In the genomic region with DNA sequence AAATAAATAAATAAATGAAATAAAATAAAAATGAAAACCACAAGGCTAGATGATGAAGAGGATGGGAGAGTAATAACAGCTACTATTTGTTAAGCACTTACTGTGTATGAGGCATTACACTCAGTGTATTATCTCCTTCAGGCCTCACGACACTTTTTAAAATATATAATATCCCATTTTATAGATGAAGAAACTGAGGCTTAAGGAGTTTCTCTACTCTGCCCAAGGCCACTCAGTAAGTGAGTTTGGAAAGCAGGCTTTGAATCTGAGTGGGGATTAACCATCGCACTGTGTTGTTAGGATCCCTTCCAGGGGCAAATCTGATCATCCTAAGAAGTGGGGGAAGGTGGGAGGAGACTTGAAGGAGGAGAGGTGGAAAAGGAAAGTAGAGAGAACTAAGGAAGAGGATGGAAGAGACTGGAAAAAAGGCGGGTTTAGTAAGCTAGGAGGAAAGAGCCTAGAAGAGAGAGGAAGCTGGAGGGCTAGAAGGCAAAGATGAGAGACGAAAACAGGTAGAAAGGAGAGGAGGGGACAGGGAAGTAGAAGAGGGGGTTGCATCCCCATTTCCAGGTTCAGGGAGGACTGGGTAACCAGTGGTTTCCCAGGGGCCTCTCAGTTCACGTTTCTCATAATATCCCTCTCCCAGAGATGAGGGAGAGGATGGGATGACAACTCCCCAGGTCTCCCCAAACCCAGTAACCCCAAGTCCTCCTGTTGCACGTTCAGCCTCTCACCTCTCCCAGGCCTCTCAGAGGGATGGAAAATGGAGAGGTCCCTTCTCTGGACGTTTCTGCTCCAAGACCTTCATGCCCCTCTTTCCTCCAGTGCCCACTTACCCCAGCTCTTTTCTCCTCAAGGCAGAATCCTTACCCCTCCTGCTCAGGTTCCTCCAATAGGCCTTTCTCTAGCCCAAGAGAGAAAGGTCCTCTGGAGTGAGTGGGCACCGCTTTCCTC, we compare ENCODE assay signal across 8 cellular contexts. TPM values are rescaled to one million over a fixed set of nuclear protein-coding genes. Genes with fewer than 3 reads are reported as not detected.
DNase-seq lines count a peak whose midpoint lies in the region; ATAC-seq and TF ChIP-seq lines count a peak whose summit lies in the region.

No MANE protein-coding gene starts in this region.

- H3K27me3 ChIP-seq in foreskin keratinocyte = no peaks in the 10 kb centered on the region

- CTCF ChIA-PET in GM10248 (lab: Yijun Ruan, JAX) = interaction anchor here (3.0 to 11.7 kb wide), 4 partner anchors 15 to 39 kb away, joined by 33 to 224 read pairs (median 172); partner anchors contain the start of genes LRP1, NAB2 and NEMP1

- POLR2A ChIA-PET in GM10248 (lab: Yijun Ruan, JAX) = interaction anchor here (0.9 to 3.0 kb wide), 2 partner anchors 11 to 40 kb away, joined by 3 to 15 read pairs; no protein-coding TSS in a partner anchor

- ATAC-seq in foreskin keratinocyte = no peak

- no peak for TF ChIP-seq CTCF in GM12875 (IDR thresholded peaks at IDR 0.05; ENCODE audit: borderline replicate concordance, insufficient read depth, low read depth, low read length)
- TF ChIP-seq CTCF in VCaP (conservative IDR thresholded peaks at IDR 0.05) = no peak
- no peak for TF ChIP-seq CTCF in foreskin keratinocyte (conservative IDR thresholded peaks at IDR 0.05)
- no peak for TF ChIP-seq CTCF in GM10248 (IDR thresholded peaks at IDR 0.05; ENCODE audit: control extremely low read depth, extremely low read depth, low read depth, missing control alignments)

- H3K4me1 ChIP-seq in foreskin keratinocyte = no peaks in the 10 kb centered on the region

- DNase-seq in foreskin keratinocyte = no peak
- DNase-seq in skeletal muscle cell (ENCODE audit: low read depth) = no peak
- no peak for DNase-seq in foreskin melanocyte
- DNase-seq in SW480 (ENCODE audit: low spot score) = no peak
- DNase-seq in middle frontal gyrus (ENCODE audit: extremely low spot score, low spot score) = no peak
- DNase-seq in GM10248 (ENCODE audit: extremely low spot score) = no peak

- H3K27ac ChIP-seq in VCaP (peak overlapping the region; percentile 99), foreskin keratinocyte (peak overlapping the region; percentile 86)

- H3K4me3 ChIP-seq in GM12875 (ENCODE audit: low read depth, low read length) = peak overlapping the region; percentile 85
- peak overlapping the region; percentile 76 for H3K4me3 ChIP-seq in skeletal muscle cell (ENCODE audit: low read depth, low read length)

RNA-seq across cellular contexts. Expression of gene STAT6, which starts 1.7 kb away (rescaled TPM):
- 94.4 and 98.8 TPM in 2 replicates for total RNA-seq in foreskin keratinocyte
- 60.2 and 68.9 TPM in 2 replicates for polyA plus RNA-seq in foreskin keratinocyte

RNA-seq across cellular contexts. Expression of gene LRP1, which starts 18.8 kb away (rescaled TPM):
- total RNA-seq in foreskin keratinocyte = 9.8 and 17.5 TPM in 2 replicates
- 5.1 and 8.5 TPM in 2 replicates for polyA plus RNA-seq in foreskin keratinocyte

RNA-seq across cellular contexts. Expression of gene NAB2, which starts 20.6 kb away (rescaled TPM):
- total RNA-seq in foreskin keratinocyte = 24.3 and 25.0 TPM in 2 replicates
- 19.4 and 21.5 TPM in 2 replicates for polyA plus RNA-seq in foreskin keratinocyte

RNA-seq across cellular contexts. Expression of gene NEMP1, which starts 30.9 kb away (rescaled TPM):
- total RNA-seq in foreskin keratinocyte = 16.6 and 20.3 TPM in 2 replicates
- 4.4 and 6.8 TPM in 2 replicates for polyA plus RNA-seq in foreskin keratinocyte

RNA-seq across cellular contexts. Expression of gene LRP1-AS, which starts 37.9 kb away (rescaled TPM):
- total RNA-seq in foreskin keratinocyte = not detected in 2 replicates
- polyA plus RNA-seq in foreskin keratinocyte = not detected in 2 replicates
